1 cellular context compared by ENCODE assay signal in genomic region chr10:17453377-17454091, GRCh38.
TF ChIP-seq lines count a peak whose summit lies in the region.

No MANE protein-coding gene starts in this region.

TF ChIP-seq in HEK293, 187 proteins besides CTCF, POLR2A, EP300 and RAD21 (continued from another document):
- TF ChIP-seq BCL6B (tag by site-specific recombination; IDR thresholded peaks at IDR 0.05) (no peak), INSM2 (tag by site-specific recombination; IDR thresholded peaks at IDR 0.05) (no peak), ZNF112 (tag by site-specific recombination; IDR thresholded peaks at IDR 0.05) (no peak), ZNF16 (tag by site-specific recombination; IDR thresholded peaks at IDR 0.05; ENCODE audit: low read depth) (no peak), ZBTB17 (tag by site-specific recombination; IDR thresholded peaks at IDR 0.05) (peak; percentile 87), ZNF530 (tag by site-specific recombination; IDR thresholded peaks at IDR 0.05; ENCODE audit: low read depth) (no peak), ZNF777 (tag by site-specific recombination; IDR thresholded peaks at IDR 0.05; ENCODE audit: borderline replicate concordance) (no peak; the same call in 1 of the 2 replicates), PATZ1 (tag by site-specific recombination; IDR thresholded peaks at IDR 0.05) (peak; percentile 69), ZNF292 (tag by site-specific recombination; IDR thresholded peaks at IDR 0.05; ENCODE audit: borderline replicate concordance, low read depth) (no peak), OVOL3 (tag by site-specific recombination; IDR thresholded peaks at IDR 0.05) (no peak), PRDM2 (tag by site-specific recombination; IDR thresholded peaks at IDR 0.05; ENCODE audit: borderline replicate concordance) (no peak), ZNF544 (tag by site-specific recombination; IDR thresholded peaks at IDR 0.05) (no peak), ZNF23 (tag by site-specific recombination; IDR thresholded peaks at IDR 0.05; ENCODE audit: borderline replicate concordance) (no peak), ZNF529 (tag by site-specific recombination; IDR thresholded peaks at IDR 0.05; ENCODE audit: insufficient replicate concordance) (no peak), ZNF280C (tag by site-specific recombination; IDR thresholded peaks at IDR 0.05) (no peak), ZNF302 (tag by site-specific recombination; IDR thresholded peaks at IDR 0.05; ENCODE audit: low read depth) (no peak), KLF1 (tag by site-specific recombination; IDR thresholded peaks at IDR 0.05) (no peak), ZNF266 (tag by site-specific recombination; IDR thresholded peaks at IDR 0.05; ENCODE audit: low read depth) (no peak), ZNF350 (tag by site-specific recombination; IDR thresholded peaks at IDR 0.05) (no peak), ZBTB21 (tag by site-specific recombination; IDR thresholded peaks at IDR 0.05) (no peak), GLI4 (tag by site-specific recombination; IDR thresholded peaks at IDR 0.05) (no peak), ZNF341 (tag by site-specific recombination; IDR thresholded peaks at IDR 0.05; ENCODE audit: low read depth) (peak; percentile 97), ZFP69B (tag by site-specific recombination; IDR thresholded peaks at IDR 0.05) (no peak), ZNF629 (tag by site-specific recombination; IDR thresholded peaks at IDR 0.05) (no peak), ZNF704 (tag by site-specific recombination; IDR thresholded peaks at IDR 0.05) (no peak), ZNF449 (tag by site-specific recombination; IDR thresholded peaks at IDR 0.05) (peak; percentile 62; the same call in 1 of the 2 replicates), ZNF560 (tag by site-specific recombination; IDR thresholded peaks at IDR 0.05; ENCODE audit: borderline replicate concordance) (no peak), ZNF423 (tag by site-specific recombination; IDR thresholded peaks at IDR 0.05) (no peak), ZNF239 (tag by site-specific recombination; IDR thresholded peaks at IDR 0.05) (no peak), ZNF324 (tag by site-specific recombination; IDR thresholded peaks at IDR 0.05) (no peak), ZNF514 (tag by site-specific recombination; IDR thresholded peaks at IDR 0.05) (no peak), ZNF571 (tag by site-specific recombination; IDR thresholded peaks at IDR 0.05) (no peak)
- TF ChIP-seq, protein P1, sequence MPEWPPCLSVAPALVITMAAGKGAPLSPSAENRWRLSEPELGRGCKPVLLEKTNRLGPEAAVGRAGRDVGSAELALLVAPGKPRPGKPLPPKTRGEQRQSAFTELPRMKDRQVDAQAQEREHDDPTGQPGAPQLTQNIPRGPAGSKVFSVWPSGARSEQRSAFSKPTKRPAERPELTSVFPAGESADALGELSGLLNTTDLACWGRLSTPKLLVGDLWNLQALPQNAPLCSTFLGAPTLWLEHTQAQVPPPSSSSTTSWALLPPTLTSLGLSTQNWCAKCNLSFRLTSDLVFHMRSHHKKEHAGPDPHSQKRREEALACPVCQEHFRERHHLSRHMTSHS (tag by site-specific recombination; IDR thresholded peaks at IDR 0.05), result no peak
- TF ChIP-seq, protein P2, sequence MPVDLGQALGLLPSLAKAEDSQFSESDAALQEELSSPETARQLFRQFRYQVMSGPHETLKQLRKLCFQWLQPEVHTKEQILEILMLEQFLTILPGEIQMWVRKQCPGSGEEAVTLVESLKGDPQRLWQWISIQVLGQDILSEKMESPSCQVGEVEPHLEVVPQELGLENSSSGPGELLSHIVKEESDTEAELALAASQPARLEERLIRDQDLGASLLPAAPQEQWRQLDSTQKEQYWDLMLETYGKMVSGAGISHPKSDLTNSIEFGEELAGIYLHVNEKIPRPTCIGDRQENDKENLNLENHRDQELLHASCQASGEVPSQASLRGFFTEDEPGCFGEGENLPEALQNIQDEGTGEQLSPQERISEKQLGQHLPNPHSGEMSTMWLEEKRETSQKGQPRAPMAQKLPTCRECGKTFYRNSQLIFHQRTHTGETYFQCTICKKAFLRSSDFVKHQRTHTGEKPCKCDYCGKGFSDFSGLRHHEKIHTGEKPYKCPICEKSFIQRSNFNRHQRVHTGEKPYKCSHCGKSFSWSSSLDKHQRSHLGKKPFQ (tag by site-specific recombination; IDR thresholded peaks at IDR 0.05), result no peak
- TF ChIP-seq, protein P3, sequence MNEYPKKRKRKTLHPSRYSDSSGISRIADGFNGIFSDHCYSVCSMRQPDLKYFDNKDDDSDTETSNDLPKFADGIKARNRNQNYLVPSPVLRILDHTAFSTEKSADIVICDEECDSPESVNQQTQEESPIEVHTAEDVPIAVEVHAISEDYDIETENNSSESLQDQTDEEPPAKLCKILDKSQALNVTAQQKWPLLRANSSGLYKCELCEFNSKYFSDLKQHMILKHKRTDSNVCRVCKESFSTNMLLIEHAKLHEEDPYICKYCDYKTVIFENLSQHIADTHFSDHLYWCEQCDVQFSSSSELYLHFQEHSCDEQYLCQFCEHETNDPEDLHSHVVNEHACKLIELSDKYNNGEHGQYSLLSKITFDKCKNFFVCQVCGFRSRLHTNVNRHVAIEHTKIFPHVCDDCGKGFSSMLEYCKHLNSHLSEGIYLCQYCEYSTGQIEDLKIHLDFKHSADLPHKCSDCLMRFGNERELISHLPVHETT (tag by site-specific recombination; IDR thresholded peaks at IDR 0.05), result no peak
